In the genomic region with DNA sequence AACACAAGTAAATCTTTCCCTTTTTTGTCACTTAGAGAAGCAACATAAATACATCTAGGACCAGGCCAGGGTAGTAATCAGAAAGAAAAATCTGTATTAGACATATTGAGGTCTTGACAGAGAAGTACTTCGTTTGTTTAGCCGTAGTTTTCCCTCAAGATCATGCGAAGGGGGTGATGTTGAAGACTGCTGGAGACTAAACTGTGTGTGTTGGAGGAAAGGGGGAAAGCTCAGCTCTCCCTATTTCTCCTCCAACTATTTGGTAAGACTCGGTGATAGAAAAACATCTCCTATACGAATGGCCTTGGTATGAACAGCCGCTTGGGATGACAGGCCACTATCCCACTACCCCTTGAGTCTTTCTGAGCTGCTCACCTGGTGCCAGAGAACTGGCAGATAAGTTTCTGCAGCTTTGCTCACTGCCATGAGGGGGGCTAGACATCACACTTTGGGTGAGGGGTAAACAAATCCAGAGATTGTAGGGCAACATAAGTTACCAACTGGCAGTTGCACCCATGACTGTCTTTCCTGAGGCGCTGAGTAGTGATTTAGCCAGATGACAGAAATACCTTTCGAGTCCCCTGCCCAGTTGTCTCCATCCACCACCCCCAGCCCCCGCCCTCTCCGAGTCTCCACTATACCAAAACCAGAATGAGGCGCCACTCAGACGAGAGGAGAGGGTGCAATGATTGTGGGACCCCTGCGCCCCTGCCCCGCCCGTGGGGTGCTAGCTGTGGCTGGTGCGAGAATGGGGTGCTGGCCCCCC, we compare ENCODE assay signal across 8 cellular contexts. TPM values are rescaled to one million over a fixed set of nuclear protein-coding genes. Genes with fewer than 3 reads are reported as not detected.
DNase-seq lines count a peak whose midpoint lies in the region; ATAC-seq and TF ChIP-seq lines count a peak whose summit lies in the region.

No MANE protein-coding gene starts in this region.

- H3K27ac Mint-ChIP-seq in activated naive CD4-positive, alpha-beta T cell treated with anti-CD3 and anti-CD28 coated beads, Interleukin-2, amount 10 ng/mL, durations not matched to agents 7 days and 5 days = peak overlapping the region; percentile 93

- H3K27me3 Mint-ChIP-seq in activated naive CD4-positive, alpha-beta T cell treated with anti-CD3 and anti-CD28 coated beads, Interleukin-2, amount 10 ng/mL, durations not matched to agents 7 days and 5 days = peaks cover 18% of the 10 kb centered on the region

- H3K4me3 Mint-ChIP-seq in activated naive CD4-positive, alpha-beta T cell treated with anti-CD3 and anti-CD28 coated beads, Interleukin-2, amount 10 ng/mL, durations not matched to agents 7 days and 5 days = peak overlapping the region; percentile 94

- TF ChIP-seq CTCF in liver (IDR thresholded peaks at IDR 0.05; ENCODE audit: low read depth, low read length, missing input control) (no peak), transverse colon (IDR thresholded peaks at IDR 0.05) (no peak)

- H3K4me3 ChIP-seq in adipocyte (ENCODE audit: low read length) (peak overlapping the region; percentile 87), liver (ENCODE audit: low read depth in 1 of 3, low read length in 3 of 3) (peak overlapping the region; percentile 77 to 90 (median 78)), transverse colon (peak overlapping the region; percentile 49 to 78 (median 64))

- peaks cover 42% of the 10 kb centered on the region for H3K36me3 Mint-ChIP-seq in activated naive CD4-positive, alpha-beta T cell treated with anti-CD3 and anti-CD28 coated beads, Interleukin-2, amount 10 ng/mL, durations not matched to agents 7 days and 5 days

- TF ChIP-seq POLR2A in transverse colon (IDR thresholded peaks at IDR 0.05) = no peak

- no peak for TF ChIP-seq EP300 in transverse colon (IDR thresholded peaks at IDR 0.05; ENCODE audit: low read depth)

- H3K4me1 ChIP-seq in adipocyte (ENCODE audit: control insufficient read depth, insufficient read depth, low read length) (peaks cover 33% of the 10 kb centered on the region), liver (ENCODE audit: control insufficient read depth in 4 of 4, insufficient read depth in 4 of 4, low read length in 3 of 4) (peaks cover 10 to 32% (median 20%) of the 10 kb centered on the region in 4 donors), transverse colon (peaks cover 8 to 44% (median 33%) of the 10 kb centered on the region in 4 donors)

- no peak for DNase-seq in activated naive CD4-positive, alpha-beta T cell treated with anti-CD3 and anti-CD28 coated beads, Interleukin-2, amount 10 ng/mL, durations not matched to agents 7 days and 5 days
- DNase-seq in activated naive CD4-positive, alpha-beta T cell (lab: John Stamatoyannopoulos, UW) = no peak
- DNase-seq in adipocyte (ENCODE audit: low read depth) = peak; percentile 21
- DNase-seq in transverse colon = no peak
- no peak for DNase-seq in NCI-H1436 (lab: John Stamatoyannopoulos, UW)
- no peak for DNase-seq in cerebellar nuclear complex (lab: John Stamatoyannopoulos, UW)

- in situ Hi-C loops in transverse colon (cut with MboI; ENCODE audit: low pct_ligation_motif_present in 1 of 4, low pct_unique_long_range_greater_than_20kb in 1 of 4, low sequenced_read_pairs in 3 of 4) = loop anchor here in 2 of 4 donors (5.0 to 25.0 kb wide), 2 partner anchors 47 to 132 kb away; a partner anchor contains a TSS

- H3K27ac ChIP-seq in liver (ENCODE audit: low read depth in 1 of 2, low read length in 2 of 2) (peak overlapping the region; percentile 86 to 90), transverse colon (peak overlapping the region; percentile 88 to 96 (median 90))

- H3K9ac ChIP-seq in adipocyte (ENCODE audit: low read length) (peak overlapping the region; percentile 91), liver (ENCODE audit: low read depth in 1 of 2, low read length in 2 of 2) (peak overlapping the region; percentile 30 to 82)

- TF ChIP-seq RAD21 in liver (IDR thresholded peaks at IDR 0.05) = no peak

- CTCF ChIA-PET in activated naive CD4-positive, alpha-beta T cell treated with anti-CD3 and anti-CD28 coated beads, Interleukin-2, amount 10 ng/mL, durations not matched to agents 7 days and 5 days (lab: Charles Lee) = interaction anchor here (0.6 to 3.6 kb wide), 13 partner anchors 8 to 146 kb away, joined by 3 to 33 read pairs (median 3); a partner anchor contains a TSS

- H3K27me3 ChIP-seq in adipocyte (replicated peaks; ENCODE audit: control insufficient read depth, insufficient read depth, low read length) (no peaks in the 10 kb centered on the region), liver (ENCODE audit: control insufficient read depth in 4 of 4, insufficient read depth in 4 of 4, low read length in 3 of 4) (no peaks in the 10 kb centered on the region), transverse colon (no peaks in the 10 kb centered on the region)

- 26% methylated on average over 16 of the region's 16 CpGs for WGBS in liver
- WGBS in transverse colon (ENCODE audit: low coverage in 1 of 2), 2 donors = 25 to 51% methylated on average over 4 to 15 of the region's 16 CpGs

- H3K9me3 Mint-ChIP-seq in activated naive CD4-positive, alpha-beta T cell treated with anti-CD3 and anti-CD28 coated beads, Interleukin-2, amount 10 ng/mL, durations not matched to agents 7 days and 5 days = no peaks in the 10 kb centered on the region

- peaks cover 61% of the 10 kb centered on the region for H3K4me1 Mint-ChIP-seq in activated naive CD4-positive, alpha-beta T cell treated with anti-CD3 and anti-CD28 coated beads, Interleukin-2, amount 10 ng/mL, durations not matched to agents 7 days and 5 days

- no peaks in the 10 kb centered on the region for H3K9me3 ChIP-seq in adipocyte (ENCODE audit: control insufficient read depth, low read length)
- no peaks in the 10 kb centered on the region for H3K9me3 ChIP-seq in liver (ENCODE audit: control insufficient read depth in 4 of 4, low read length in 3 of 4)
- H3K9me3 ChIP-seq in transverse colon = no peaks in the 10 kb centered on the region

- peaks cover 16% of the 10 kb centered on the region for H3K36me3 ChIP-seq in adipocyte (ENCODE audit: control insufficient read depth, insufficient read depth, low read length, severe bottlenecking)
- H3K36me3 ChIP-seq in liver (ENCODE audit: control insufficient read depth in 4 of 4, insufficient read depth in 3 of 4, low read depth in 1 of 4, low read length in 3 of 4) = peaks cover 2 to 4% (median 3%) of the 10 kb centered on the region in 4 donors
- peaks cover 0 to 10% (median 1%) of the 10 kb centered on the region in 4 donors for H3K36me3 ChIP-seq in transverse colon

- intact Hi-C loops in transverse colon (cut with DNase I; ENCODE audit: low total_unique reads) = loop anchor here (5.0 kb wide), 1 partner anchor 147 kb away; no protein-coding TSS in a partner anchor

- no peak for ATAC-seq in GM19395 (IDR thresholded peaks at IDR 0.05; ENCODE audit: unreplicated experiment)

TF ChIP-seq in liver, 16 proteins besides CTCF, POLR2A, EP300 and RAD21 (continues in another document):
- TF ChIP-seq EGR1 (IDR thresholded peaks at IDR 0.05; ENCODE audit: low read depth in 2 of 2) (no peak), TAF1 (conservative IDR thresholded peaks at IDR 0.05) (no peak), FOXA1 (IDR thresholded peaks at IDR 0.05) (no peak), JUND (IDR thresholded peaks at IDR 0.05) (no peak), HNF4G (IDR thresholded peaks at IDR 0.05) (no peak), SP1 (IDR thresholded peaks at IDR 0.05) (no peak), FOXA2 (IDR thresholded peaks at IDR 0.05) (no peak)
- TF ChIP-seq, protein P1, sequence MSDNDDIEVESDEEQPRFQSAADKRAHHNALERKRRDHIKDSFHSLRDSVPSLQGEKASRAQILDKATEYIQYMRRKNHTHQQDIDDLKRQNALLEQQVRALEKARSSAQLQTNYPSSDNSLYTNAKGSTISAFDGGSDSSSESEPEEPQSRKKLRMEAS (IDR thresholded peaks at IDR 0.05) = no peak
- TF ChIP-seq, protein P2, sequence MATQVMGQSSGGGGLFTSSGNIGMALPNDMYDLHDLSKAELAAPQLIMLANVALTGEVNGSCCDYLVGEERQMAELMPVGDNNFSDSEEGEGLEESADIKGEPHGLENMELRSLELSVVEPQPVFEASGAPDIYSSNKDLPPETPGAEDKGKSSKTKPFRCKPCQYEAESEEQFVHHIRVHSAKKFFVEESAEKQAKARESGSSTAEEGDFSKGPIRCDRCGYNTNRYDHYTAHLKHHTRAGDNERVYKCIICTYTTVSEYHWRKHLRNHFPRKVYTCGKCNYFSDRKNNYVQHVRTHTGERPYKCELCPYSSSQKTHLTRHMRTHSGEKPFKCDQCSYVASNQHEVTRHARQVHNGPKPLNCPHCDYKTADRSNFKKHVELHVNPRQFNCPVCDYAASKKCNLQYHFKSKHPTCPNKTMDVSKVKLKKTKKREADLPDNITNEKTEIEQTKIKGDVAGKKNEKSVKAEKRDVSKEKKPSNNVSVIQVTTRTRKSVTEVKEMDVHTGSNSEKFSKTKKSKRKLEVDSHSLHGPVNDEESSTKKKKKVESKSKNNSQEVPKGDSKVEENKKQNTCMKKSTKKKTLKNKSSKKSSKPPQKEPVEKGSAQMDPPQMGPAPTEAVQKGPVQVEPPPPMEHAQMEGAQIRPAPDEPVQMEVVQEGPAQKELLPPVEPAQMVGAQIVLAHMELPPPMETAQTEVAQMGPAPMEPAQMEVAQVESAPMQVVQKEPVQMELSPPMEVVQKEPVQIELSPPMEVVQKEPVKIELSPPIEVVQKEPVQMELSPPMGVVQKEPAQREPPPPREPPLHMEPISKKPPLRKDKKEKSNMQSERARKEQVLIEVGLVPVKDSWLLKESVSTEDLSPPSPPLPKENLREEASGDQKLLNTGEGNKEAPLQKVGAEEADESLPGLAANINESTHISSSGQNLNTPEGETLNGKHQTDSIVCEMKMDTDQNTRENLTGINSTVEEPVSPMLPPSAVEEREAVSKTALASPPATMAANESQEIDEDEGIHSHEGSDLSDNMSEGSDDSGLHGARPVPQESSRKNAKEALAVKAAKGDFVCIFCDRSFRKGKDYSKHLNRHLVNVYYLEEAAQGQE (IDR thresholded peaks at IDR 0.05) = no peak

RNA-seq across cellular contexts. Expression of a gene that starts 0.7 kb away (rescaled TPM):
- total RNA-seq in liver = 1 to 10 TPM; 5.8 to 6.4 TPM
- polyA plus RNA-seq in liver = 1 to 10 TPM; 2.4 to 4.2 TPM
- total RNA-seq in transverse colon = 10 to 100 TPM in 3 of 4 donors, 1 to 10 TPM in 1; 2.6 to 23.1 (median 17.7) TPM

RNA-seq across cellular contexts. Expression of a gene that starts 17.9 kb away (rescaled TPM):
- total RNA-seq in liver (10 to 100 TPM in 1 of 2 donors, 1 to 10 TPM in 1; 9.5 to 32.9 TPM), transverse colon (10 to 100 TPM; 47.6 to 99.1 (median 79.3) TPM)
- polyA plus RNA-seq in liver = 10 to 100 TPM; 16.5 to 21.5 TPM

RNA-seq across cellular contexts. Expression of a gene that starts 23.3 kb away (rescaled TPM):
- 10 to 100 TPM; 37.6 to 38.6 TPM for total RNA-seq in liver
- 100 to 1,000 TPM in 1 of 2 donors, 10 to 100 TPM in 1; 57.4 to 163 TPM for polyA plus RNA-seq in liver
- 10 to 100 TPM in 3 of 4 donors, 1 to 10 TPM in 1; 2.6 to 49.7 (median 40.9) TPM for total RNA-seq in transverse colon

RNA-seq across cellular contexts. Expression of a gene that starts 24.1 kb away (rescaled TPM):
- total RNA-seq in liver (10 to 100 TPM in 1 of 2 donors, 1 to 10 TPM in 1; 10.0 to 55.1 TPM), transverse colon (10 to 100 TPM; 18.3 to 20.2 (median 19.2) TPM)
- 1 to 10 TPM; 2.0 to 4.9 TPM for polyA plus RNA-seq in liver

RNA-seq across cellular contexts. Expression of a gene that starts 25.0 kb away (rescaled TPM):
- total RNA-seq in liver = under 1 TPM; 0.28 to 0.67 TPM
- 1 to 10 TPM in 1 of 2 donors, under 1 TPM in 1; 0.58 to 2.5 TPM for polyA plus RNA-seq in liver
- 10 to 100 TPM in 1 of 4 donors, 1 to 10 TPM in 2, not detected in 1; 1.1 to 16.8 (median 2.3) TPM for total RNA-seq in transverse colon
